8 cellular contexts compared by ENCODE assay signal in the genomic region with DNA sequence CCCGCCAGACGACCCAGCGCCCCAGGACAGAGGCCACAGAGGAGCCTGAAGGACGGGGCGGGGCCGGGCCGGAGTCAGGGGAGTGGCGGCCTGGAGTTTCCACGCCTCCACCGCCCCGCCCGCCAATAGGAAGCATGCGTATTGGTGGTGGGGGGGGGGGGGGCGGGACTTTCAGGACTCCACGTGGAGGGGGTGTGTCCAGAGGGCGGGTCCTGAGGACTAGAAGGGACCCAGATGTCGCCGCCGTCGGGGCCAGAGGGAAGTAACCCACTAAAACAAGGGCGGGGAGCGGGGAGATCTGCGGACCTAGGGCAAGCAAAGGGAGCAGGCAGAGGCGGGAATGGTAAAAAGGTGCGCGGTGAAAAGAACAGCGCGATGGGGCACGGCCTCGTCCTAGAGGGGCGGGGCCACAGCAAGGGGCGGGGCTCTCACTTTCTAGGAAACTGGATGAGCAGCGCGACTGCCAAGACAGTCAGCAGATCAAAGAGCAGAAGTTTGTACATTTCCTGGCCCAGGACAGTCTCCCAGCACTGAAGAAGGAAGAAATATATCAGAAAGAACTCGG. TPM values are rescaled to one million over a fixed set of nuclear protein-coding genes. Genes with fewer than 3 reads are reported as not detected.
DNase-seq lines count a peak whose midpoint lies in the region; ATAC-seq, FAIRE-seq and TF ChIP-seq lines count a peak whose summit lies in the region.

No MANE protein-coding gene starts in this region.

- DNase-seq in CD4-positive, CD25-positive, alpha-beta regulatory T cell = peak; percentile 74 to 88 (median 79)
- DNase-seq in Kasumi-1 (lab: John Stamatoyannopoulos, UW) (peak; percentile 89 to 90), T-helper 9 cell (peak; percentile 71), astrocyte (ENCODE audit: low read depth) (peak; percentile 16)

- H3K27ac ChIP-seq in CD4-positive, CD25-positive, alpha-beta regulatory T cell (ENCODE audit: insufficient read depth, low read length, poor library complexity, severe bottlenecking) = no peak overlapping the region
- H3K27ac ChIP-seq in astrocyte (ENCODE audit: low read depth, low read length) = no peak overlapping the region
- H3K27ac ChIP-seq in skin epidermis = peak overlapping the region in 2 of 21 experiments; percentile 26 to 37

- TF ChIP-seq CTCF in astrocyte (IDR thresholded peaks at IDR 0.05; ENCODE audit: insufficient read depth, low read depth, low read length) = no peak

- H3K4me1 ChIP-seq in CD4-positive, CD25-positive, alpha-beta regulatory T cell (ENCODE audit: control insufficient read depth, insufficient read depth, low read length, poor library complexity, severe bottlenecking) = peaks cover 50% of the 10 kb centered on the region
- H3K4me1 ChIP-seq in astrocyte (ENCODE audit: insufficient read depth, low read length) = peaks cover 22% of the 10 kb centered on the region

- peak overlapping the region; percentile 87 to 98 (median 88) for H3K4me3 Mint-ChIP-seq in CD4-positive, CD25-positive, alpha-beta regulatory T cell
- H3K4me3 Mint-ChIP-seq in astrocyte (ENCODE audit: unreplicated experiment) = peak overlapping the region; percentile 83

- H3K27me3 Mint-ChIP-seq in CD4-positive, CD25-positive, alpha-beta regulatory T cell = peaks cover 13% of the 10 kb centered on the region
- H3K27me3 Mint-ChIP-seq in astrocyte (ENCODE audit: low read depth, unreplicated experiment) = peaks cover 10% of the 10 kb centered on the region

- peak overlapping the region; percentile 37 for H3K4me3 ChIP-seq in CD4-positive, CD25-positive, alpha-beta regulatory T cell (ENCODE audit: low read depth, low read length)
- H3K4me3 ChIP-seq in astrocyte (ENCODE audit: insufficient read depth, low read depth, low read length) = peak overlapping the region; percentile 42
- H3K4me3 ChIP-seq in iPS-11a (ENCODE audit: low read depth, low read length) = peak overlapping the region; percentile 45
- H3K4me3 ChIP-seq in skin epidermis = peak overlapping the region; percentile 18 to 49 (median 34)

- no peak for FAIRE-seq in astrocyte (lab: Jason Lieb, UNC)

- H3K36me3 ChIP-seq in CD4-positive, CD25-positive, alpha-beta regulatory T cell (ENCODE audit: control insufficient read depth, insufficient read depth, low read length) = peaks cover 11% of the 10 kb centered on the region
- H3K36me3 ChIP-seq in astrocyte (ENCODE audit: insufficient read depth, low read length) = peaks cover 2% of the 10 kb centered on the region

- peaks cover 4% of the 10 kb centered on the region for H3K36me3 Mint-ChIP-seq in CD4-positive, CD25-positive, alpha-beta regulatory T cell
- peaks cover 6% of the 10 kb centered on the region for H3K36me3 Mint-ChIP-seq in astrocyte (ENCODE audit: low read depth, unreplicated experiment)

- peaks cover 16 to 57% (median 37%) of the 10 kb centered on the region in 4 donors for H3K4me1 Mint-ChIP-seq in CD4-positive, CD25-positive, alpha-beta regulatory T cell
- H3K4me1 Mint-ChIP-seq in astrocyte (ENCODE audit: low read depth, unreplicated experiment) = peaks cover 7% of the 10 kb centered on the region

- H2AFZ ChIP-seq in astrocyte (ENCODE audit: low read depth, low read length) = peak overlapping the region; percentile 52

- H3K9ac ChIP-seq in astrocyte (ENCODE audit: low read length) = no peak overlapping the region

- peak overlapping the region; percentile 31 to 88 (median 75) for H3K27ac Mint-ChIP-seq in CD4-positive, CD25-positive, alpha-beta regulatory T cell
- no peak overlapping the region for H3K27ac Mint-ChIP-seq in astrocyte (ENCODE audit: unreplicated experiment)

- peak overlapping the region; percentile 73 for H3K4me2 ChIP-seq in astrocyte (ENCODE audit: low read length)

- no peaks in the 10 kb centered on the region for H3K27me3 ChIP-seq in CD4-positive, CD25-positive, alpha-beta regulatory T cell (ENCODE audit: control insufficient read depth, insufficient read depth, low read length)
- no peaks in the 10 kb centered on the region for H3K27me3 ChIP-seq in astrocyte (ENCODE audit: insufficient read depth, low read length)

- no peaks in the 10 kb centered on the region for H3K9me3 Mint-ChIP-seq in CD4-positive, CD25-positive, alpha-beta regulatory T cell
- H3K9me3 Mint-ChIP-seq in astrocyte (ENCODE audit: unreplicated experiment) = peaks cover 7% of the 10 kb centered on the region

- peaks cover 11% of the 10 kb centered on the region for H3K79me2 ChIP-seq in astrocyte (ENCODE audit: insufficient read depth, low read length)

- H3K9me3 ChIP-seq in CD4-positive, CD25-positive, alpha-beta regulatory T cell (ENCODE audit: control insufficient read depth in 2 of 2, low read length in 2 of 2) = no peaks in the 10 kb centered on the region
- H3K9me3 ChIP-seq in astrocyte (ENCODE audit: insufficient read depth, low read depth, low read length) = no peaks in the 10 kb centered on the region

- H4K20me1 ChIP-seq in astrocyte (ENCODE audit: insufficient read depth, low read length) = no peaks in the 10 kb centered on the region

- ATAC-seq in CD4-positive, CD25-positive, alpha-beta regulatory T cell (ENCODE audit: low read depth in 2 of 2) = peak; percentile 3 to 6
- ATAC-seq in HG03196 (IDR thresholded peaks at IDR 0.05; ENCODE audit: unreplicated experiment) (no peak), HG03439 (IDR thresholded peaks at IDR 0.05; ENCODE audit: unreplicated experiment) (no peak)

RNA-seq across cellular contexts. Expression of a gene that starts 2.8 kb away (rescaled TPM):
- total RNA-seq in CD4-positive, CD25-positive, alpha-beta regulatory T cell = 9.3 TPM
- 10 to 100 TPM; 12.2 to 17.5 (median 13.8) TPM for polyA plus RNA-seq in CD4-positive, CD25-positive, alpha-beta regulatory T cell
- total RNA-seq in astrocyte = 4.1 and 4.8 TPM in 2 replicates

RNA-seq across cellular contexts. Expression of a gene that starts 10.6 kb away (rescaled TPM):
- 1.1 TPM for total RNA-seq in CD4-positive, CD25-positive, alpha-beta regulatory T cell
- under 1 TPM in 3 of 4 donors, not detected in 1; 0.42 to 0.60 (median 0.49) TPM for polyA plus RNA-seq in CD4-positive, CD25-positive, alpha-beta regulatory T cell
- total RNA-seq in astrocyte = 0.94 and 1.9 TPM in 2 replicates

RNA-seq across cellular contexts. Expression of a gene that starts 24.8 kb away (rescaled TPM):
- 56.9 TPM for total RNA-seq in CD4-positive, CD25-positive, alpha-beta regulatory T cell
- 1 to 10 TPM; 3.9 to 6.6 (median 5.9) TPM for polyA plus RNA-seq in CD4-positive, CD25-positive, alpha-beta regulatory T cell
- 39.2 and 47.1 TPM in 2 replicates for total RNA-seq in astrocyte

RNA-seq across cellular contexts. Expression of a gene that starts 27.1 kb away (rescaled TPM):
- 25.8 TPM for total RNA-seq in CD4-positive, CD25-positive, alpha-beta regulatory T cell
- 10 to 100 TPM; 10.8 to 17.2 (median 15.0) TPM for polyA plus RNA-seq in CD4-positive, CD25-positive, alpha-beta regulatory T cell
- 145 and 162 TPM in 2 replicates for total RNA-seq in astrocyte

RNA-seq across cellular contexts. Expression of a gene that starts 28.8 kb away (rescaled TPM):
- 10.1 TPM for total RNA-seq in CD4-positive, CD25-positive, alpha-beta regulatory T cell
- polyA plus RNA-seq in CD4-positive, CD25-positive, alpha-beta regulatory T cell = 10 to 100 TPM; 36.6 to 55.5 (median 49.7) TPM
- 50.1 and 52.6 TPM in 2 replicates for total RNA-seq in astrocyte

Comparison
In these comparisons a context has a peak if more than half of its experiments do, and no peak if none do; other contexts are left out.
1. ATAC-seq: peak in CD4-positive, CD25-positive, alpha-beta regulatory T cell (2 of 2); none in HG03196 (single experiment) and HG03439 (single experiment).
2. DNase-seq: peak in every context shown above with its lines; median percentile 90 in Kasumi-1; 79 in CD4-positive, CD25-positive, alpha-beta regulatory T cell; 71 in T-helper 9 cell; 16 in astrocyte.
3. Peak in every context shown above with its lines, with median percentiles within 50 percentile points of each other: H3K4me3 ChIP-seq.